In the genomic region with DNA sequence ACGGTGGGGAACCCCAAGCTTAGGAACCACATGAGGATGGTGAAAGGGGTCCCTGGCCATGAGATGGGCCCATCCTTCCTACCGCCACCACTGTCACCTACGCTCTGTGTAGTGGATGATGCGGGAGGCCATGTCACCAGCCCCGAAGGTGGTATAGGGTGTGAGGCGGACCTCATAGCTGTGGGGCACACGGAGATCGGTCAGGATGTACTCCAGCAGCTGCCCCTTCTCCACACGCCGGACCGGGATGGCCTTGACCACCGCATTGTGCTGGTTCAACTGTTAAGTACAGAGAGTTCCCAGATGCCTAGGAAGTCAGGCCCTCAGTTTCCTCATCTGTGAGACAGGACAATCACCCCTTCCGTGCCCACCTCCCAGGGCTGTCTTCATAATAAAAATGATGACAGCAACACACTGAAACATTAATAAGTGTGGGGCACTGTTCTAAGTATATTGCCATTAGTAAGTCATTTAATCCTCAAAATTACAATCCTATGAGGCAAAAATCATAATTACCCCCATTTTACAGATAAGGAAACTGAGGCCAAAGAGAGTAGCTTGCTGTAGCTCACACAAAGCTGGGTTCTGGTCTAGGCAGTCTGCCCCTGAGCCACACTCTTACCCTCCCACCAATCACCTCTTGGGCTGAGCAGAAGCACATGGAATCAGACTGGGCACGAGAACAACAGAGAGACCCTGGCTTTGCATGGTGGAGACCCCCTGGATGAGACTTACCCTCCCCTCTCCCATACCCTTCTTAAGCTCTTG, we compare ENCODE assay signal across 1 cellular context.
TF ChIP-seq lines count a peak whose summit lies in the region.

No MANE protein-coding gene starts in this region.

TF ChIP-seq in IMR-90, 13 proteins besides CTCF, POLR2A, EP300 and RAD21:
- TF ChIP-seq CEBPB (IDR thresholded peaks at IDR 0.05; ENCODE audit: low read depth, low read length) (no peak), FOS (IDR thresholded peaks at IDR 0.05; ENCODE audit: low read depth, low read length) (no peak), NFE2L2 (IDR thresholded peaks at IDR 0.05; ENCODE audit: low read depth, low read length) (no peak), MXI1 (IDR thresholded peaks at IDR 0.05; ENCODE audit: borderline replicate concordance, low read depth, low read length) (no peak), BHLHE40 (IDR thresholded peaks at IDR 0.05; ENCODE audit: low read depth, low read length) (no peak), CHD1 (IDR thresholded peaks at IDR 0.05; ENCODE audit: low read depth, low read length) (no peak), RFX5 (IDR thresholded peaks at IDR 0.05; ENCODE audit: low read depth, low read length) (no peak), MAFK (IDR thresholded peaks at IDR 0.05; ENCODE audit: low read depth, low read length) (no peak), MAZ (IDR thresholded peaks at IDR 0.05; ENCODE audit: borderline replicate concordance, low read depth, low read length) (no peak), RCOR1 (IDR thresholded peaks at IDR 0.05; ENCODE audit: insufficient replicate concordance, low read length) (no peak), SMC3 (IDR thresholded peaks at IDR 0.05; ENCODE audit: low read depth, low read length) (no peak)
- TF ChIP-seq, protein P1, sequence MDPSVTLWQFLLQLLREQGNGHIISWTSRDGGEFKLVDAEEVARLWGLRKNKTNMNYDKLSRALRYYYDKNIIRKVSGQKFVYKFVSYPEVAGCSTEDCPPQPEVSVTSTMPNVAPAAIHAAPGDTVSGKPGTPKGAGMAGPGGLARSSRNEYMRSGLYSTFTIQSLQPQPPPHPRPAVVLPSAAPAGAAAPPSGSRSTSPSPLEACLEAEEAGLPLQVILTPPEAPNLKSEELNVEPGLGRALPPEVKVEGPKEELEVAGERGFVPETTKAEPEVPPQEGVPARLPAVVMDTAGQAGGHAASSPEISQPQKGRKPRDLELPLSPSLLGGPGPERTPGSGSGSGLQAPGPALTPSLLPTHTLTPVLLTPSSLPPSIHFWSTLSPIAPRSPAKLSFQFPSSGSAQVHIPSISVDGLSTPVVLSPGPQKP (IDR thresholded peaks at IDR 0.05; ENCODE audit: borderline replicate concordance, low read depth, low read length): no peak
- TF ChIP-seq, protein P2, sequence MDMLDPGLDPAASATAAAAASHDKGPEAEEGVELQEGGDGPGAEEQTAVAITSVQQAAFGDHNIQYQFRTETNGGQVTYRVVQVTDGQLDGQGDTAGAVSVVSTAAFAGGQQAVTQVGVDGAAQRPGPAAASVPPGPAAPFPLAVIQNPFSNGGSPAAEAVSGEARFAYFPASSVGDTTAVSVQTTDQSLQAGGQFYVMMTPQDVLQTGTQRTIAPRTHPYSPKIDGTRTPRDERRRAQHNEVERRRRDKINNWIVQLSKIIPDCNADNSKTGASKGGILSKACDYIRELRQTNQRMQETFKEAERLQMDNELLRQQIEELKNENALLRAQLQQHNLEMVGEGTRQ (IDR thresholded peaks at IDR 0.05; ENCODE audit: low read depth, low read length): no peak
